In the genomic region with DNA sequence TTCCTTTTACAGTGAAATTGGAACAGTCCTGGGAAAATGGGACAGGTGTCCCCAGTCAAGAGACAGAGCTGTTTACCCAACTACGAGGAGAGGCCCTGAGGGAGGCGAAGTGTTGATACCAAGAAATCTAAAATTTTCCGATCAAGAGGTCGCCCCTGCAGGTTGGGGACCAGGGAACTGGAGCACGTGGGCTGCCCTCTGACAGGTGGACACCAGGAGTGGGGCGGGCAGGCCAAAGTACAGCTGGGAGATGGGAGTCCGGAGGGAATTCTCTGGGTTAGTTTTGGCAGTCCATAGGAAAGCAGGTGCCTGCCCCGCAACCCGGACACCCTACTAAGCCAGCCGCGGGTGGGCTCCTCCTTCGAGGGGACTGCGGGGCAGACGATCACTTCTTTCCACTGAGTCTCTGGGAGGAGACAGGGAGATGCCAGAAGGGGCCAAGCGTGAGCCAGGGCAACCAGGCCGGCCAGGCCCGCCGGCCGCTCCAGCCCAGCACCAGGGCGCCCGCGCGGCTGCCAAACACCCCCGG, we compare ENCODE assay signal across 8 cellular contexts. TPM values are rescaled to one million over a fixed set of nuclear protein-coding genes. Genes with fewer than 3 reads are reported as not detected.
DNase-seq lines count a peak whose midpoint lies in the region; TF ChIP-seq lines count a peak whose summit lies in the region.

No MANE protein-coding gene starts in this region.

- H3K9me3 ChIP-seq in stomach smooth muscle (ENCODE audit: control insufficient read depth in 2 of 2, low read length in 2 of 2), result no peaks in the 10 kb centered on the region

- H3K9ac ChIP-seq in stomach smooth muscle (ENCODE audit: low read length in 2 of 2), result peak overlapping the region; percentile 68 to 76

- TF ChIP-seq CTCF in kidney epithelial cell (IDR thresholded peaks at IDR 0.05; ENCODE audit: insufficient read depth, low read length, poor library complexity, severe bottlenecking), result no peak

- H3K4me3 ChIP-seq in kidney epithelial cell (ENCODE audit: low read depth, low read length) (peak overlapping the region; percentile 67), stomach smooth muscle (ENCODE audit: low read length in 2 of 2) (peak overlapping the region; percentile 36 to 71)

- H3K36me3 Mint-ChIP-seq in activated naive CD4-positive, alpha-beta T cell treated with anti-CD3 and anti-CD28 coated beads, Interleukin-2, amount 50 U/mL, for 24 hours, result no peaks in the 10 kb centered on the region

- H3K4me3 Mint-ChIP-seq in activated naive CD4-positive, alpha-beta T cell treated with anti-CD3 and anti-CD28 coated beads, Interleukin-2, amount 50 U/mL, for 24 hours, result peak overlapping the region; percentile 87

- DNase-seq in NCI-H2107 treated with DMSO at 0.1 percent for 48 hours (lab: John Stamatoyannopoulos, UW; ENCODE audit: unreplicated experiment), result peak; percentile 19
- no peak for DNase-seq in NCI-H2107 (lab: John Stamatoyannopoulos, UW)
- no peak for DNase-seq in kidney epithelial cell (ENCODE audit: low read depth)
- no peak for DNase-seq in effector CD8-positive, alpha-beta T cell (lab: John Stamatoyannopoulos, UW)
- DNase-seq in stimulated activated CD4-positive, alpha-beta T cell treated with anti-CD3 and anti-CD28 coated beads, Interleukin-4, amount 100 ng/mL, for 24 hours, result no peak
- DNase-seq in HT-29 (ENCODE audit: low spot score), result no peak

- peak overlapping the region; percentile 97 for H3K27ac Mint-ChIP-seq in activated naive CD4-positive, alpha-beta T cell treated with anti-CD3 and anti-CD28 coated beads, Interleukin-2, amount 50 U/mL, for 24 hours

- no peaks in the 10 kb centered on the region for H3K27me3 Mint-ChIP-seq in activated naive CD4-positive, alpha-beta T cell treated with anti-CD3 and anti-CD28 coated beads, Interleukin-2, amount 50 U/mL, for 24 hours

- peaks cover 29% of the 10 kb centered on the region for H3K4me1 ChIP-seq in stomach smooth muscle (ENCODE audit: control insufficient read depth, insufficient read depth, low read length)

- peaks cover 3% of the 10 kb centered on the region for H3K9me3 Mint-ChIP-seq in activated naive CD4-positive, alpha-beta T cell treated with anti-CD3 and anti-CD28 coated beads, Interleukin-2, amount 50 U/mL, for 24 hours

- no peaks in the 10 kb centered on the region for H3K36me3 ChIP-seq in kidney epithelial cell (ENCODE audit: control insufficient read depth, insufficient read depth, low read length)
- H3K36me3 ChIP-seq in stomach smooth muscle (ENCODE audit: control insufficient read depth in 2 of 2, insufficient read depth in 2 of 2, low read length in 2 of 2), result no peaks in the 10 kb centered on the region

- H3K27me3 ChIP-seq in kidney epithelial cell (ENCODE audit: control insufficient read depth, insufficient read depth, low read length) (peaks cover 9% of the 10 kb centered on the region), stomach smooth muscle (ENCODE audit: control insufficient read depth in 1 of 2, insufficient read depth in 2 of 2, low read length in 2 of 2) (no peaks in the 10 kb centered on the region)

- peaks cover 31% of the 10 kb centered on the region for H3K4me1 Mint-ChIP-seq in activated naive CD4-positive, alpha-beta T cell treated with anti-CD3 and anti-CD28 coated beads, Interleukin-2, amount 50 U/mL, for 24 hours

- H3K27ac ChIP-seq in stomach smooth muscle (ENCODE audit: low read length), result peak overlapping the region; percentile 82

RNA-seq across cellular contexts. Expression of a gene that starts 0.9 kb away (rescaled TPM):
- total RNA-seq in kidney epithelial cell, result 2.3 and 3.4 TPM in 2 replicates
- total RNA-seq in HT-29 (2014; rRNA removed; shearing (Covaris generic)), result 0.15 and 0.18 TPM in 2 replicates
